Comparison of ENCODE assay signal across 18 cellular contexts in genomic region chr15:84755736-84756527, GRCh38. TPM values are rescaled to one million over a fixed set of nuclear protein-coding genes. Genes with fewer than 3 reads are reported as not detected.
DNase-seq lines count a peak whose midpoint lies in the region; ATAC-seq and TF ChIP-seq lines count a peak whose summit lies in the region.
"Had no signal": no experiment of that assay in that cellular context is flagged by ENCODE, and none has a peak within 500 bp of the region (broad histone marks: within the 10 kb centered on the region; RNA-seq: fewer than 3 reads in every experiment).

No MANE protein-coding gene starts in this region.

- H3K36me3 ChIP-seq in cardiac muscle cell (no peaks in the 10 kb centered on the region), subcutaneous abdominal adipose tissue (ENCODE audit: control insufficient read depth in 5 of 5, insufficient read depth in 5 of 5, low read length in 5 of 5) (no peaks in the 10 kb centered on the region), left lung (no peaks in the 10 kb centered on the region)

- H3K36me3 Mint-ChIP-seq in activated B cell treated with CpG ODN at 0.5 μM for 24 hours (ENCODE audit: low read depth), result peaks cover 15% of the 10 kb centered on the region

- no peak overlapping the region for H3K4me3 Mint-ChIP-seq in activated B cell treated with CpG ODN at 0.5 μM for 24 hours
- H3K4me3 Mint-ChIP-seq: memory B cell had no signal

- POLR2A ChIA-PET in activated B cell treated with CpG ODN at 0.5 μM for 24 hours (lab: Charles Lee), result no interaction called here

- no peak for DNase-seq in cardiac muscle cell (ENCODE audit: low read depth in 1 of 2, low spot score in 1 of 2)
- no peak for DNase-seq in right cardiac atrium
- DNase-seq in activated B cell treated with CpG ODN at 0.5 μM for 24 hours, result no peak
- DNase-seq in left lobe of liver (ENCODE audit: low spot score), result peak; percentile 64
- DNase-seq in left lung, result no peak
- no peak for DNase-seq in NCI-H1694 treated with DMSO at 0.1 percent for 48 hours (lab: John Stamatoyannopoulos, UW)
- DNase-seq in NCI-H1092 treated with DMSO at 0.1 percent for 48 hours (lab: John Stamatoyannopoulos, UW), result no peak
- DNase-seq: activated CD4-positive, alpha-beta T cell treated with anti-CD3 and anti-CD28 coated beads for 1 hour; AML-193; DMS 273 treated with DMSO at 0.1 percent for 48 hours; NCI-H187 treated with DMSO at 0.1 percent for 48 hours; NCI-H510A; SHP77 treated with DMSO at 0.1 percent for 48 hours; stimulated activated CD4-positive, alpha-beta T cell treated with anti-CD3 and anti-CD28 coated beads, Interleukin-1b, Interleukin-23, amount 100 ng/mL, for 48 hours; T-helper 2 cell had no signal

- WGBS in right cardiac atrium, result 84% methylated on average over 1 of the region's 1 CpG

- peak overlapping the region; percentile 66 for H3K27ac Mint-ChIP-seq in activated B cell treated with CpG ODN at 0.5 μM for 24 hours
- H3K27ac Mint-ChIP-seq: memory B cell had no signal

- no peak for TF ChIP-seq CTCF in cardiac muscle cell (IDR thresholded peaks at IDR 0.05; ENCODE audit: low read depth, low read length)
- no peak for TF ChIP-seq CTCF in activated B cell treated with CpG ODN at 0.5 μM for 24 hours (IDR thresholded peaks at IDR 0.05)
- no peak for TF ChIP-seq CTCF in left lung (IDR thresholded peaks at IDR 0.05)

- no peaks in the 10 kb centered on the region for H3K9me3 Mint-ChIP-seq in activated B cell treated with CpG ODN at 0.5 μM for 24 hours
- H3K9me3 Mint-ChIP-seq: memory B cell had no signal

- H3K4me1 Mint-ChIP-seq in activated B cell treated with CpG ODN at 0.5 μM for 24 hours, result peaks cover 54% of the 10 kb centered on the region

- peak overlapping the region; percentile 12 for H3K27ac ChIP-seq in cardiac muscle cell
- H3K27ac ChIP-seq in right cardiac atrium (ENCODE audit: low read length), result no peak overlapping the region
- peak overlapping the region; percentile 67 for H3K27ac ChIP-seq in subcutaneous abdominal adipose tissue (ENCODE audit: low read depth, low read length)
- peak overlapping the region in 1 of 2 donors; percentile 13 for H3K27ac ChIP-seq in left lung

- no peaks in the 10 kb centered on the region for H3K9me3 ChIP-seq in cardiac muscle cell (ENCODE audit: low read depth)
- no peaks in the 10 kb centered on the region for H3K9me3 ChIP-seq in right cardiac atrium (ENCODE audit: control insufficient read depth, low read length)
- no peaks in the 10 kb centered on the region for H3K9me3 ChIP-seq in subcutaneous abdominal adipose tissue (ENCODE audit: control insufficient read depth in 5 of 5, low read length in 5 of 5)
- H3K9me3 ChIP-seq in left lung, result no peaks in the 10 kb centered on the region

- intact Hi-C loops in right cardiac atrium (cut with DNase I) (loop anchor here in 2 of 4 donors (10.0 kb wide), 1 partner anchor 59 kb away; the partner anchor contains the start of gene ALPK3 (in 2 of the 2)), activated B cell treated with CpG ODN at 0.5 μM for 24 hours (cut with micrococcal nuclease) (no loop called here), left lung (cut with DNase I) (no loop called here)

- H3K4me1 ChIP-seq in cardiac muscle cell (ENCODE audit: low read depth) (peaks cover 5% of the 10 kb centered on the region), right cardiac atrium (ENCODE audit: control insufficient read depth, insufficient read depth, low read length) (peaks cover 19% of the 10 kb centered on the region), subcutaneous abdominal adipose tissue (ENCODE audit: control insufficient read depth in 5 of 5, insufficient read depth in 5 of 5, low read length in 5 of 5) (peaks cover 4 to 70% (median 48%) of the 10 kb centered on the region in 5 donors), left lung (peaks cover 15 to 82% of the 10 kb centered on the region in 2 donors)

- CTCF ChIA-PET in activated B cell treated with CpG ODN at 0.5 μM for 24 hours (lab: Charles Lee), result no interaction called here

- ATAC-seq in right cardiac atrium (no peak), activated B cell treated with CpG ODN at 0.5 μM for 24 hours (ENCODE audit: low read depth) (no peak), left lobe of liver (peak; percentile 76), left lung (no peak)
- ATAC-seq: sciatic nerve had no signal

- H3K27me3 ChIP-seq in cardiac muscle cell, result no peaks in the 10 kb centered on the region
- H3K27me3 ChIP-seq in right cardiac atrium (ENCODE audit: control insufficient read depth, insufficient read depth), result no peaks in the 10 kb centered on the region
- no peaks in the 10 kb centered on the region for H3K27me3 ChIP-seq in subcutaneous abdominal adipose tissue (ENCODE audit: control insufficient read depth in 5 of 5, insufficient read depth in 4 of 5, low read length in 5 of 5)
- no peaks in the 10 kb centered on the region for H3K27me3 ChIP-seq in left lung

- H3K9ac ChIP-seq in subcutaneous abdominal adipose tissue (ENCODE audit: low read length in 5 of 5), result peak overlapping the region in 4 of 5 donors; percentile 2 to 47 (median 36)

- no peaks in the 10 kb centered on the region for H3K27me3 Mint-ChIP-seq in activated B cell treated with CpG ODN at 0.5 μM for 24 hours
- H3K27me3 Mint-ChIP-seq: memory B cell had no signal

- no peak overlapping the region for H3K4me3 ChIP-seq in cardiac muscle cell
- H3K4me3 ChIP-seq in right cardiac atrium (ENCODE audit: low read length), result no peak overlapping the region
- no peak overlapping the region for H3K4me3 ChIP-seq in subcutaneous abdominal adipose tissue (ENCODE audit: low read depth in 1 of 5, low read length in 5 of 5)
- no peak overlapping the region for H3K4me3 ChIP-seq in left lung

RNA-seq across cellular contexts. Expression of gene ZNF592, which starts 7.5 kb away (rescaled TPM):
- total RNA-seq in cardiac muscle cell (16.0 and 19.2 TPM in 2 replicates), right cardiac atrium (10 to 100 TPM; 20.3 to 25.6 (median 20.6) TPM), activated B cell treated with CpG ODN at 0.5 μM for 24 hours (40.6 and 44.3 TPM in 2 replicates), left lobe of liver (14.5 TPM), left lung (10 to 100 TPM; 24.4 to 31.9 TPM)
- polyA plus RNA-seq in cardiac muscle cell (8.1 and 22.9 TPM in 2 replicates), right cardiac atrium (14.0 TPM)

RNA-seq across cellular contexts. Expression of gene SEC11A, which starts 40.0 kb away (rescaled TPM):
- 137 and 146 TPM in 2 replicates for total RNA-seq in cardiac muscle cell
- polyA plus RNA-seq in cardiac muscle cell, result 99.6 and 117 TPM in 2 replicates
- total RNA-seq in right cardiac atrium, result 10 to 100 TPM; 86.2 to 91.6 (median 88.1) TPM
- 92.2 TPM for polyA plus RNA-seq in right cardiac atrium
- 68.9 and 71.2 TPM in 2 replicates for total RNA-seq in activated B cell treated with CpG ODN at 0.5 μM for 24 hours
- 59.0 TPM for total RNA-seq in left lobe of liver
- total RNA-seq in left lung, result 100 to 1,000 TPM; 159 to 160 TPM
